8 cellular contexts compared by ENCODE assay signal in the genomic region with DNA sequence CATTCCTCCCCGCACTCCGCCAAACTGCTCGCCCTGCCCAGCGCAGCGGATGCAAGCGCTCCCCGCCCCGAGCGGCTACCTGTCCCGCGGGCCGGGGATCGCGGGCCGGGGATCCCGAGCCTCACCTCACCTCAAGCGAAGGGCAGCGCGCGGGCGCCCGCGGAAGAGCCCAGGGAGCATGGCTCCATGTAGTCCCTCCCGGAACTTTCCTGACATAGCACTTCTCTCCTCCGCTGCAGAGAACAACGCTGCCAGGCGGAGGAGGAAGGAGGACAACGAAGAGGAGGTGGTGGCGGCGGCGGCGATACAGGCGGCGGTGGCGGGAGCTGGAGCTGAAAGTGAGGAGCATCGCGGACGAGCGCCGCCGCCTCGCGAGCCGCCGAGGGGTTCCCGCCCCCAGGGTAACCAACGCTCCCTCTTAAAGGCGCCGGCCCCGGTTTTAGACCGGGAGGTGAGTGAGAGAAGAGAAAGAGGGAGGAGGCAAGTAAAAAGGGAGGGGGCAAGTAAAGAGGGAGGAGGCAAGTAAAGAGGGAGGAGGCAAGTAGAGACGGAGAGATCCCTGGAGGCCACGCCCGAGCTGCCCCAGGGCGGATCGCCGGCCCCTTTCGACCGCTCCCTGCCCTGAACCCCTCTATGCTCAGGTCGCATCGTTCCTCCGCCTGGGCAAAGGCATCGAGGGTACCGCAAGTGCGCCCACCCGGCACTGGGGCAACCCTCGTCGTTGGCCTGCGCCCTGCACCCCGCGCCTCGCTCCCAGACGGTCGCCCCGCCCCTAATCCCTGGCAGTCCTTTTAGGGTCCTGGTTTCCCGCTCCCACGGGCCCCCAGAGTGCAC. TPM values are rescaled to one million over a fixed set of nuclear protein-coding genes. Genes with fewer than 3 reads are reported as not detected.
DNase-seq lines count a peak whose midpoint lies in the region; ATAC-seq, FAIRE-seq and TF ChIP-seq lines count a peak whose summit lies in the region.

A gene with protein sequence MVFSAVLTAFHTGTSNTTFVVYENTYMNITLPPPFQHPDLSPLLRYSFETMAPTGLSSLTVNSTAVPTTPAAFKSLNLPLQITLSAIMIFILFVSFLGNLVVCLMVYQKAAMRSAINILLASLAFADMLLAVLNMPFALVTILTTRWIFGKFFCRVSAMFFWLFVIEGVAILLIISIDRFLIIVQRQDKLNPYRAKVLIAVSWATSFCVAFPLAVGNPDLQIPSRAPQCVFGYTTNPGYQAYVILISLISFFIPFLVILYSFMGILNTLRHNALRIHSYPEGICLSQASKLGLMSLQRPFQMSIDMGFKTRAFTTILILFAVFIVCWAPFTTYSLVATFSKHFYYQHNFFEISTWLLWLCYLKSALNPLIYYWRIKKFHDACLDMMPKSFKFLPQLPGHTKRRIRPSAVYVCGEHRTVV (minus strand): TSS at position 340 of the 834 bp plus-strand sequence. CDS start 37,746 bp downstream, outside the sequence.

- H3K9me3 ChIP-seq in WERI-Rb-1 (ENCODE audit: severe bottlenecking) (no peaks in the 10 kb centered on the region), kidney (ENCODE audit: control insufficient read depth in 1 of 2, low read length in 2 of 2) (no peaks in the 10 kb centered on the region)

- peak within 1 kb of the TSS; percentile 15 to 72 for H3K9ac ChIP-seq in kidney (ENCODE audit: low read length in 2 of 2)

- intact Hi-C loops in kidney (cut with DNase I) = no loop called here

- peaks cover 0 to 5% of the 10 kb centered on the region in 2 donors for H3K4me1 ChIP-seq in kidney (ENCODE audit: control insufficient read depth in 1 of 2, insufficient read depth in 1 of 2, low read depth in 1 of 2, low read length in 2 of 2)

- ATAC-seq in GM18499 (IDR thresholded peaks at IDR 0.05; ENCODE audit: insufficient read depth, unreplicated experiment) (peak; percentile 62), HG02884 (IDR thresholded peaks at IDR 0.05; ENCODE audit: unreplicated experiment) (peak; percentile 90)

- peaks cover 4% of the 10 kb centered on the region; the same call in 1 of the 2 replicates for H3K36me3 ChIP-seq in WERI-Rb-1
- H3K36me3 ChIP-seq in kidney (ENCODE audit: control insufficient read depth in 1 of 2, insufficient read depth in 2 of 2, low read length in 2 of 2) = no peaks in the 10 kb centered on the region

- FAIRE-seq in kidney (lab: Jason Lieb, UNC) = no peak

- no peaks in the 10 kb centered on the region for H3K27me3 ChIP-seq in WERI-Rb-1 (ENCODE audit: insufficient read depth, low read depth, severe bottlenecking)

- peak; percentile 33 for DNase-seq in NCI-H1694 treated with DMSO at 0.1 percent for 48 hours (lab: John Stamatoyannopoulos, UW)
- peak; percentile 89 for DNase-seq in WERI-Rb-1
- peak; percentile 83 for DNase-seq in cardiac fibroblast (ENCODE audit: low read depth in 2 of 2)
- peak; percentile 89 for DNase-seq in kidney
- peak; percentile 85 for DNase-seq in stimulated activated CD4-positive, alpha-beta T cell treated with anti-CD3 and anti-CD28 coated beads, Interleukin-15, amount 100 ng/mL, for 24 hours

- H3K27ac ChIP-seq in 22Rv1 (peak within 1 kb of the TSS; percentile 38), WERI-Rb-1 (peak within 1 kb of the TSS; percentile 76), kidney (ENCODE audit: low read depth in 2 of 2, low read length in 2 of 2) (no peak within 1 kb of the TSS)

- TF ChIP-seq CTCF in 22Rv1 (IDR thresholded peaks at IDR 0.05) = 0 out of 2 replicates have a peak, but pooled peaks have one; percentile 6
- TF ChIP-seq CTCF in WERI-Rb-1 (IDR thresholded peaks at IDR 0.05; ENCODE audit: low read depth, low read length) = no peak
- no peak for TF ChIP-seq CTCF in cardiac fibroblast (IDR thresholded peaks at IDR 0.05; ENCODE audit: low read depth, low read length)
- TF ChIP-seq CTCF in kidney (IDR thresholded peaks at IDR 0.05; ENCODE audit: borderline replicate concordance, extremely low read depth, insufficient read depth) = peak; percentile 0

- H3K4me3 ChIP-seq in WERI-Rb-1 (ENCODE audit: low read depth, low read length) = peak within 1 kb of the TSS; percentile 82
- peak within 1 kb of the TSS; percentile 73 to 79 for H3K4me3 ChIP-seq in cardiac fibroblast (replicated peaks in 1 of 2; ENCODE audit: low read depth in 2 of 2, low read length in 2 of 2)
- peak within 1 kb of the TSS; percentile 77 to 81 for H3K4me3 ChIP-seq in kidney (ENCODE audit: low read length in 2 of 2)

RNA-seq across cellular contexts. Expression of the gene that starts here (rescaled TPM):
- total RNA-seq in kidney = 0.69 TPM
- 0.37 TPM for polyA plus RNA-seq in kidney (ENCODE audit: insufficient read depth, low read depth, low replicate concordance)

Comparison
In these comparisons a context has a peak if more than half of its experiments do, and no peak if none do; other contexts are left out.
1. Peak in DNase-seq, H3K4me3 ChIP-seq and H3K9ac ChIP-seq in kidney; RNA of the gene not detected or under 1 TPM.
2. H3K27ac ChIP-seq: peak in 22Rv1 (single experiment) and WERI-Rb-1 (single experiment); none in kidney (0 of 2).
3. CTCF ChIP-seq: peak in 22Rv1 (single experiment) and kidney (single experiment); none in WERI-Rb-1 (single experiment) and cardiac fibroblast (single experiment).
4. DNase-seq: peak in every context shown above with its lines; median percentile 89 in WERI-Rb-1; 89 in kidney; 85 in stimulated activated CD4-positive, alpha-beta T cell treated with anti-CD3 and anti-CD28 coated beads, Interleukin-15, amount 100 ng/mL, for 24 hours; 83 in cardiac fibroblast; 33 in NCI-H1694 treated with DMSO at 0.1 percent for 48 hours.
5. Peak in every context shown above with its lines, with median percentiles within 50 percentile points of each other: H3K4me3 ChIP-seq.